ENCODE assay signal across 1 cellular context in the genomic region with DNA sequence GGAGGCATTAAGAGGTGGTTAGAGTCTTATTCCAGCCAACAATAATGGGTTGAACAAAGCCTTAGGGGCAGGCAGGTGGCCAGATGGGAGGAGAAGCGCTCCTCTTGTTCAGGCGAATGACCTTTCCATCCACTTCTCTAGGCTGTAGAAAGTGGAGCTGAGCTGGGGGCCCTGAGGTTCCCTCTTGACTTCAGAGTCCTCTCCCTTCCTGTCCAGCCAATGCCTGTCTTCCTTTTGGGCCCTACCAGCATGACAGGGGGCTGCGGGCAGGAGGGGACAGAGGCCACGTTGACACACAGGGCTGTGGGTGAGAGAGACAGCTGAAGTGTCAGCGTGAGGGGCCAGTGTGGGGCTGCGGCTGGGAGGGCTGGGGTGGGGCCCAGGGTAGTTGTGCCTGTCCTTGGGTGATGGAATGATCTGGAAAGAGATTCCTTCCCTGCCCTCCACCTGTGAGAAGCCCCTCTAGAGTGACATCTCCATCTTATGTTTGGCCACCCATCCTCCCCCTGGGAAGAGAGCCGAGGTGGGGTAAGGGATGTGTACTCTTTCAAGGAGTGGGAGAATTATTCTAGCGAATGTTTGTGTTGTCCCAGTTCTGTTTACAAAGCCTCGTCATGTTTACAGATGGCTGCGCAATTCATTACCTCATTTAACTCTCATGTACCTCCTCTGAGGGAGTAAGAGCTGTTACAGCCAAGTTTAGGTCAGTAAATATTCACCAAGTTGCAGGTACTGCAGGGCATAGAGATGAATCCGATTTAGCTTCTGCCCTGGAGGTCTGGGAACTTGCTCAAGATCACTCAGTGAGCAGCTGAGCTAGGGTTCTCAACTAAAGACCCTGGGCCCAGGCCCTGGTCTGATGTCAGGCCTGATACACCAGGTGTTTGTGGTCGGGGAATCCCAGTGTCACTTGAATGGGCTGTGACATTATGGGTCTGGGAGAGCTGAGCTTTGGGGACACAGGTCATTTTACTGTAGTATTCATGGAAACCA.
TF ChIP-seq lines count a peak whose summit lies in the region.

No MANE protein-coding gene starts in this region.

TF ChIP-seq in K562, 482 proteins besides CTCF, POLR2A, EP300 and RAD21:
- TF ChIP-seq HNRNPUL1 (IDR thresholded peaks at IDR 0.05; ENCODE audit: low read length) (no peak), ZNF124 (CRISPR knock-in tag; IDR thresholded peaks at IDR 0.05) (no peak), HCFC1 (IDR thresholded peaks at IDR 0.05; ENCODE audit: low read depth, low read length) (no peak), ZNF12 (CRISPR knock-in tag; IDR thresholded peaks at IDR 0.05) (no peak), ZBTB7A (IDR thresholded peaks at IDR 0.05; ENCODE audit: borderline replicate concordance, control insufficient read depth, low read depth, low read length) (no peak), CHD4 (IDR thresholded peaks at IDR 0.05; ENCODE audit: insufficient read depth, insufficient replicate concordance, low read depth, low read length, poor library complexity, severe bottlenecking) (no peak), ZNF311 (CRISPR knock-in tag; IDR thresholded peaks at IDR 0.05) (no peak), SMARCC2 (IDR thresholded peaks at IDR 0.05; ENCODE audit: low read depth) (no peak), STAT5A (IDR thresholded peaks at IDR 0.05; ENCODE audit: borderline replicate concordance, low read length) (no peak), HDGF (IDR thresholded peaks at IDR 0.05) (no peak), RCOR1 (IDR thresholded peaks at IDR 0.05; ENCODE audit: borderline replicate concordance in 1 of 2, low read depth in 2 of 2, low read length in 2 of 2) (no peak), BDP1 (IDR thresholded peaks at IDR 0.05; ENCODE audit: insufficient read depth, insufficient read length) (no peak)
- TF ChIP-seq, protein P1, sequence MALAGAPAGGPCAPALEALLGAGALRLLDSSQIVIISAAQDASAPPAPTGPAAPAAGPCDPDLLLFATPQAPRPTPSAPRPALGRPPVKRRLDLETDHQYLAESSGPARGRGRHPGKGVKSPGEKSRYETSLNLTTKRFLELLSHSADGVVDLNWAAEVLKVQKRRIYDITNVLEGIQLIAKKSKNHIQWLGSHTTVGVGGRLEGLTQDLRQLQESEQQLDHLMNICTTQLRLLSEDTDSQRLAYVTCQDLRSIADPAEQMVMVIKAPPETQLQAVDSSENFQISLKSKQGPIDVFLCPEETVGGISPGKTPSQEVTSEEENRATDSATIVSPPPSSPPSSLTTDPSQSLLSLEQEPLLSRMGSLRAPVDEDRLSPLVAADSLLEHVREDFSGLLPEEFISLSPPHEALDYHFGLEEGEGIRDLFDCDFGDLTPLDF (CRISPR knock-in tag; IDR thresholded peaks at IDR 0.05): no peak
